In genomic region chr1:115826642-115827041, GRCh38 we compare ENCODE assay signal across 19 cellular contexts. TPM values are rescaled to one million over a fixed set of nuclear protein-coding genes. Genes with fewer than 3 reads are reported as not detected.
"Had no signal": no experiment of that assay in that cellular context is flagged by ENCODE, and none has a peak within 500 bp of the region (broad histone marks: within the 10 kb centered on the region; RNA-seq: fewer than 3 reads in every experiment).

No MANE protein-coding gene starts in this region.

- H3K9me3 Mint-ChIP-seq: activated CD4-positive, alpha-beta T cell treated with anti-CD3 and anti-CD28 coated beads, Interleukin-2, amount 10 ng/mL, durations not matched to agents 7 days and 5 days; activated naive CD8-positive, alpha-beta T cell treated with anti-CD3 and anti-CD28 coated beads, Interleukin-2, amount 10 ng/mL, durations not matched to agents 7 days and 5 days; dendritic cell treated with granulocyte-macrophage colony-stimulating factor and Interleukin-4, amounts not matched to agents 40 ng/mL and 50 ng/mL, for 4 days; effector memory CD8-positive, alpha-beta T cell; stimulated activated effector memory CD8-positive, alpha-beta T cell treated with anti-CD3 and anti-CD28 coated beads, Interleukin-12 subunit alpha, Interleukin-12 subunit beta, amount 100 ng/mL, for 72 hours had no signal

- H3K9me3 ChIP-seq: lower lobe of right lung, pancreas, sigmoid colon, thoracic aorta, upper lobe of right lung had no signal

- H3K27ac Mint-ChIP-seq: activated CD4-positive, alpha-beta T cell treated with anti-CD3 and anti-CD28 coated beads, Interleukin-2, amount 10 ng/mL, durations not matched to agents 7 days and 5 days; activated naive CD8-positive, alpha-beta T cell treated with anti-CD3 and anti-CD28 coated beads, Interleukin-2, amount 10 ng/mL, durations not matched to agents 7 days and 5 days; dendritic cell treated with granulocyte-macrophage colony-stimulating factor and Interleukin-4, amounts not matched to agents 40 ng/mL and 50 ng/mL, for 4 days; effector memory CD8-positive, alpha-beta T cell; immature natural killer cell; mesothelial cell of epicardium; stimulated activated effector memory CD8-positive, alpha-beta T cell treated with anti-CD3 and anti-CD28 coated beads, Interleukin-12 subunit alpha, Interleukin-12 subunit beta, amount 100 ng/mL, for 72 hours had no signal

- H3K4me3 Mint-ChIP-seq: activated CD4-positive, alpha-beta T cell treated with anti-CD3 and anti-CD28 coated beads, Interleukin-2, amount 10 ng/mL, durations not matched to agents 7 days and 5 days; activated naive CD8-positive, alpha-beta T cell treated with anti-CD3 and anti-CD28 coated beads, Interleukin-2, amount 10 ng/mL, durations not matched to agents 7 days and 5 days; dendritic cell treated with granulocyte-macrophage colony-stimulating factor and Interleukin-4, amounts not matched to agents 40 ng/mL and 50 ng/mL, for 4 days; effector memory CD8-positive, alpha-beta T cell; immature natural killer cell; mesothelial cell of epicardium; stimulated activated effector memory CD8-positive, alpha-beta T cell treated with anti-CD3 and anti-CD28 coated beads, Interleukin-12 subunit alpha, Interleukin-12 subunit beta, amount 100 ng/mL, for 72 hours had no signal

- ATAC-seq: effector memory CD8-positive, alpha-beta T cell; heart left ventricle; lower lobe of right lung; pancreas; stimulated activated effector memory CD8-positive, alpha-beta T cell treated with anti-CD3 and anti-CD28 coated beads, Interleukin-12 subunit alpha, Interleukin-12 subunit beta, amount 100 ng/mL, for 72 hours; upper lobe of right lung had no signal

- H3K27ac ChIP-seq: epithelial cell of prostate, heart left ventricle, lower lobe of right lung, pancreas, sigmoid colon, thoracic aorta, upper lobe of right lung had no signal

- DNase-seq: activated CD4-positive, alpha-beta T cell treated with anti-CD3 and anti-CD28 coated beads, Interleukin-2, amount 10 ng/mL, durations not matched to agents 7 days and 5 days; activated CD8-positive, alpha-beta memory T cell treated with anti-CD3 and anti-CD28 coated beads for 24 hours; activated naive CD8-positive, alpha-beta T cell treated with anti-CD3 and anti-CD28 coated beads, Interleukin-2, amount 10 ng/mL, durations not matched to agents 7 days and 5 days; aorta; effector memory CD8-positive, alpha-beta T cell; heart left ventricle; immature natural killer cell; lower lobe of right lung; pancreas; sigmoid colon; stimulated activated CD4-positive, alpha-beta T cell treated with anti-CD3 and anti-CD28 coated beads, Interleukin-2, amount 100 ng/mL, for 24 hours; upper lobe of right lung had no signal

- H3K27me3 ChIP-seq: pancreas, sigmoid colon had no signal

- H3K4me3 ChIP-seq: heart left ventricle, lower lobe of right lung, pancreas, sigmoid colon, thoracic aorta, upper lobe of right lung had no signal

- H3K36me3 Mint-ChIP-seq: activated naive CD8-positive, alpha-beta T cell treated with anti-CD3 and anti-CD28 coated beads, Interleukin-2, amount 10 ng/mL, durations not matched to agents 7 days and 5 days; immature natural killer cell; mesothelial cell of epicardium; stimulated activated effector memory CD8-positive, alpha-beta T cell treated with anti-CD3 and anti-CD28 coated beads, Interleukin-12 subunit alpha, Interleukin-12 subunit beta, amount 100 ng/mL, for 72 hours had no signal

- H3K36me3 ChIP-seq: heart left ventricle, lower lobe of right lung, pancreas, sigmoid colon, thoracic aorta, upper lobe of right lung had no signal

- H3K4me1 ChIP-seq: pancreas had no signal

RNA-seq across cellular contexts. Expression of gene NHLH2, which starts 14.3 kb away (rescaled TPM):
- total RNA-seq: activated CD4-positive, alpha-beta T cell treated with anti-CD3 and anti-CD28 coated beads, Interleukin-2, amount 10 ng/mL, durations not matched to agents 7 days and 5 days; activated naive CD8-positive, alpha-beta T cell treated with anti-CD3 and anti-CD28 coated beads, Interleukin-2, amount 10 ng/mL, durations not matched to agents 7 days and 5 days; aorta; heart left ventricle; T-helper 2 cell treated with Interferon-gamma antibody and Interleukin-4, amounts not matched to agents 100 ng/mL and 5 ng/mL, for 36 hours; thoracic aorta had no signal

RNA-seq across cellular contexts. Expression of gene CASQ2, which starts 58.1 kb away (rescaled TPM):
- total RNA-seq: activated CD4-positive, alpha-beta T cell treated with anti-CD3 and anti-CD28 coated beads, Interleukin-2, amount 10 ng/mL, durations not matched to agents 7 days and 5 days; activated naive CD8-positive, alpha-beta T cell treated with anti-CD3 and anti-CD28 coated beads, Interleukin-2, amount 10 ng/mL, durations not matched to agents 7 days and 5 days; bronchial epithelial cell; T-helper 2 cell treated with Interferon-gamma antibody and Interleukin-4, amounts not matched to agents 100 ng/mL and 5 ng/mL, for 36 hours had no signal
